10 cellular contexts compared by ENCODE assay signal in the genomic region with DNA sequence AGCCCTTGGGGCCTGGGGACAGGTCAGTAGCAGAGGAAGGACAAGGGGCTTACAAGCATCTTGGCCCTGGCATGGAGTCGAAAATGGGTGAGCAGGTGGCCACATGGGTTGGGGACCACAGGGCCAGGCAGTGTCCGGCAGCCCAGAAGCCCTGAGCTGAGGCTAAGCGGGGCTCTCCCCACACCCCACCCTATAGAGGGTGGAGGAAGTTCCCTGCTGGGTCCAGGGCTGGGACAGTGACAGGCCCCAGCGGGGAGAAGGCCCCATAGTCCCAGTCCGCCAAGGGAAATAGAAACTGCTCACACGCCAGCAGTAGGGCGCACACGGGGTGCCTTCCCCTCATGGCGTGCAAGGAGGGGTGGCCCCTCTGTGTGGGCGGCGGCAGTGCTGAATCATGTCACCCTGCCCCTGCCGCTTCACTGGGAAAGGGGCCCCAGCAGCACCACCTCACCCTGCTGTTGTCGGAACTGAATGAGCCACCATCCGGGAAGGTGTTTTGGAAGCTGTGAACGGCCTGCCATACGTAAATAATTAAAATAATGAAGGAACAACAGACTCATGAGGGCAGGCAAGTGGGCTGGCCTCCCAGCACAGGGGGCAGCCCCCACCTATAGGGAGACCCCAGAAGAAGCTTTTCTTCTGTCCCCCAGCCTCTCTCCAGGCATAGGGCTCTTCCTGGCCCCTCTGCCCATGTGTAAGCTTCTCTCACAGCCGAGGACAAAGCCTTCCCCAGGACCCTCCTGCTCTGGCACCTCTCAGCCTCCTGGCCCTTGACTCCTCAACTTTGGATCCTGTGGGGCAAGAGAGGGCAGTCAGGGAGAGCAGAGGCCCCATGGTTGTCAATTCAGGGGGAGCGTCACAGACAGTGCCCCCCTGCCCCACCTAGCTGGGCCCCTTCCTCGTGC. TPM values are rescaled to one million over a fixed set of nuclear protein-coding genes. Genes with fewer than 3 reads are reported as not detected.
DNase-seq lines count a peak whose midpoint lies in the region; ATAC-seq and TF ChIP-seq lines count a peak whose summit lies in the region.
"Had no signal": no experiment of that assay in that cellular context is flagged by ENCODE, and none has a peak within 500 bp of the region (broad histone marks: within the 10 kb centered on the region; RNA-seq: fewer than 3 reads in every experiment).

No MANE protein-coding gene starts in this region.

- no peak overlapping the region for H3K27ac ChIP-seq in esophagus muscularis mucosa (replicated peaks in 1 of 4)
- H3K27ac ChIP-seq in vagina = no peak overlapping the region

- WGBS in esophagus muscularis mucosa = 70% methylated on average over 18 of the region's 19 CpGs

- TF ChIP-seq EP300 in esophagus muscularis mucosa (IDR thresholded peaks at IDR 0.05) = no peak

- H3K4me3 ChIP-seq in NB4 (ENCODE audit: low read depth, low read length) (peak overlapping the region; percentile 50), esophagus muscularis mucosa (no peak overlapping the region), vagina (no peak overlapping the region)

- H3K4me1 ChIP-seq in esophagus muscularis mucosa = no peaks in the 10 kb centered on the region
- no peaks in the 10 kb centered on the region for H3K4me1 ChIP-seq in vagina

- TF ChIP-seq POLR2A in NB4 (IDR thresholded peaks at IDR 0.05; ENCODE audit: extremely low read depth, insufficient read length) = peak; percentile 17
- no peak for TF ChIP-seq POLR2A in esophagus muscularis mucosa (IDR thresholded peaks at IDR 0.05; ENCODE audit: low read depth)
- TF ChIP-seq POLR2A in vagina (IDR thresholded peaks at IDR 0.05) = no peak

- peak; percentile 55 for ATAC-seq in GM21737 (IDR thresholded peaks at IDR 0.05; ENCODE audit: unreplicated experiment)

- TF ChIP-seq CTCF in GM10266 (IDR thresholded peaks at IDR 0.05; ENCODE audit: control insufficient read depth, insufficient read depth, low read depth, missing control alignments) = no peak
- no peak for TF ChIP-seq CTCF in NB4 (IDR thresholded peaks at IDR 0.05; ENCODE audit: low read depth, low read length)
- TF ChIP-seq CTCF in esophagus muscularis mucosa (IDR thresholded peaks at IDR 0.05) = no peak
- TF ChIP-seq CTCF in vagina (IDR thresholded peaks at IDR 0.05) = no peak

- intact Hi-C loops in esophagus muscularis mucosa (cut with DNase I) = no loop called here
- intact Hi-C loops in vagina (cut with DNase I) = no loop called here

- peaks cover 0 to 11% (median 1%) of the 10 kb centered on the region in 4 donors for H3K9me3 ChIP-seq in esophagus muscularis mucosa
- H3K9me3 ChIP-seq in vagina = no peaks in the 10 kb centered on the region

- H3K36me3 ChIP-seq in esophagus muscularis mucosa (no peaks in the 10 kb centered on the region), vagina (no peaks in the 10 kb centered on the region)

- DNase-seq in GM10266 (ENCODE audit: extremely low spot score) (peak; percentile 74), NB4 (ENCODE audit: low read depth) (peak; percentile 99), esophagus muscularis mucosa (ENCODE audit: extremely low spot score) (no peak), vagina (ENCODE audit: extremely low spot score in 2 of 2) (no peak), NCI-H2081 treated with DMSO at 0.1 percent for 48 hours (lab: John Stamatoyannopoulos, UW) (no peak)
- peak; percentile 89 for DNase-seq in activated T-helper 9 cell treated with anti-CD3 and anti-CD28 coated beads, Interleukin-2, amount 50 U/mL, for 16 hours (ENCODE audit: low read depth)
- DNase-seq in stimulated activated CD4-positive, alpha-beta T cell treated with anti-CD3 and anti-CD28 coated beads, Interleukin-12 subunit alpha, Interleukin-12 subunit beta, amount 100 ng/mL, for 48 hours (ENCODE audit: low read depth in 2 of 3, low spot score in 1 of 3) = peak; percentile 92 to 97 (median 96)
- DNase-seq: right cardiac atrium had no signal

- H3K27me3 ChIP-seq in esophagus muscularis mucosa (peaks cover 0 to 26% (median 0%) of the 10 kb centered on the region in 4 donors), vagina (no peaks in the 10 kb centered on the region)

RNA-seq across cellular contexts. Expression of gene DUSP2, which starts 12.7 kb away (rescaled TPM):
- total RNA-seq in esophagus muscularis mucosa (1 to 10 TPM; 1.1 to 5.5 (median 1.7) TPM), vagina (14.0 TPM)

RNA-seq across cellular contexts. Expression of gene ASTL, which starts 19.6 kb away (rescaled TPM):
- total RNA-seq in esophagus muscularis mucosa (not detected), vagina (not detected)
- total RNA-seq: dermis microvascular lymphatic vessel endothelial cell, right cardiac atrium had no signal

RNA-seq across cellular contexts. Expression of gene ADRA2B, which starts 41.5 kb away (rescaled TPM):
- total RNA-seq in esophagus muscularis mucosa (1 to 10 TPM; 2.1 to 6.0 (median 4.0) TPM), vagina (0.49 TPM)

RNA-seq across cellular contexts. Expression of gene STARD7, which starts 50.7 kb away (rescaled TPM):
- total RNA-seq in esophagus muscularis mucosa = 100 to 1,000 TPM in 1 of 4 donors, 10 to 100 TPM in 3; 85.0 to 110 (median 92.2) TPM
- 69.5 TPM for total RNA-seq in vagina

Comparison
In these comparisons a context has a peak if more than half of its experiments do, and no peak if none do; other contexts are left out.
1. DNase-seq: peak in GM10266 (single experiment), NB4 (single experiment), activated T-helper 9 cell treated with anti-CD3 and anti-CD28 coated beads, Interleukin-2, amount 50 U/mL, for 16 hours (single experiment) and stimulated activated CD4-positive, alpha-beta T cell treated with anti-CD3 and anti-CD28 coated beads, Interleukin-12 subunit alpha, Interleukin-12 subunit beta, amount 100 ng/mL, for 48 hours (3 of 3); none in esophagus muscularis mucosa (single experiment), vagina (0 of 2) and NCI-H2081 treated with DMSO at 0.1 percent for 48 hours (single experiment).